ENCODE assay signal across 8 cellular contexts in the genomic region with DNA sequence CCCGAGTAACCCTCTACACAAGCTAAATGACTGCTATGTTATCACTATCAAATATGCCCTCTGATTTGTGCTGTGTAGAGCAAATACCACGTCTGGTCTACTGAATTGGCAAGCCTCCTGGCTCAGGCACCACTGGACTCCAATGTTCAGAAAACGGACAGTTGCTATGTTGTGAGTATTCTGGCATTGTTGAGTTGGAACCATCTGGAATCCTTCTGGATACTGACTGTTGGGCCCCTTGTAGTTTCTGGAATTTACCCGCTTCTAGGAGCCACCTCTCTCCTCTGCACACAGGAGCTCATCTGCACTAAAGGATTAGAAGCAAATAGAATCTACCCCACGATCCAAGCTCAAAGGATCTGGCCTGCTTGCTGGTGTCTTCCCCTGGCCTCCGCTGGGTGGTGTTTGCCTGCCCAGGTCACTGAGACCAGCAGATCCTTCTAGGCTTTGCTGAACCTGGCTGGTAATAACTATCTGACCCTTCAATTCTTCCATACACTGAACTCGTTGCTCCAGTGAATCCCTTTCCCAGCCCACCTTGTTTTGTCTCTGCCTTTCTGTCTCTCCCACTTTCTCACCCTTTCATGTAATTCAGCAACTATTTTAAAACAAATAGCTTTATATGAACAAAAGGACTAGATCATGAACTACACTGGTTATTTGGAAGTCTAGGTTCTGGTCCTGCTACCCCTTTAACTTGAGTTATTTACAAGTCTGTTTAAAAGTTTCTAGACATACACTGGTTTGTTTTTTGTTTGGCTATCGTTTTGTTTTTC. TPM values are rescaled to one million over a fixed set of nuclear protein-coding genes. Genes with fewer than 3 reads are reported as not detected.
A peak's percentile ranks its signal among the peaks of the same experiment; 100 is the strongest.
DNase-seq lines count a peak whose midpoint lies in the region; ATAC-seq and TF ChIP-seq lines count a peak whose summit lies in the region.

No MANE protein-coding gene starts in this region.

- H3K27me3 ChIP-seq in prostate gland (replicated peaks; ENCODE audit: insufficient read depth) (no peaks in the 10 kb centered on the region), left lung (peaks cover 0 to 11% of the 10 kb centered on the region in 2 donors)

- peak; percentile 63 for DNase-seq in DMS53 (lab: John Stamatoyannopoulos, UW)
- peak; percentile 12 for DNase-seq in M059J (ENCODE audit: low read depth)
- DNase-seq in fibroblast of the aortic adventitia (ENCODE audit: low read depth): no peak
- DNase-seq in prostate gland (ENCODE audit: low spot score): no peak
- no peak for DNase-seq in occipital lobe (lab: John Stamatoyannopoulos, UW)
- no peak for DNase-seq in activated CD4-positive, alpha-beta T cell treated with anti-CD3 and anti-CD28 coated beads for 4 hours
- no peak for DNase-seq in left lung
- no peak for DNase-seq in omental fat pad (ENCODE audit: low spot score)

- H3K9me3 ChIP-seq in prostate gland (no peaks in the 10 kb centered on the region), left lung (no peaks in the 10 kb centered on the region)

- H3K27ac ChIP-seq in prostate gland (peak overlapping the region; percentile 89 to 95), left lung (peak overlapping the region in 1 of 2 donors; percentile 7)

- ATAC-seq in left lung (no peak), omental fat pad (ENCODE audit: low FRiP score) (no peak)

- 60% methylated on average over 8 of the region's 8 CpGs for WGBS in prostate gland

- H3K4me3 ChIP-seq in fibroblast of the aortic adventitia (ENCODE audit: low read depth, low read length) (no peak overlapping the region), prostate gland (no peak overlapping the region), left lung (no peak overlapping the region)

- no peaks in the 10 kb centered on the region for H3K36me3 ChIP-seq in prostate gland
- H3K36me3 ChIP-seq in left lung: no peaks in the 10 kb centered on the region

- H3K4me1 ChIP-seq in prostate gland (replicated peaks): peaks cover 5% of the 10 kb centered on the region
- H3K4me1 ChIP-seq in left lung: peaks cover 0 to 20% of the 10 kb centered on the region in 2 donors

- no peak for TF ChIP-seq POLR2A in prostate gland (IDR thresholded peaks at IDR 0.05)

- intact Hi-C loops in prostate gland (cut with DNase I) (loop anchor here (10.0 kb wide), 1 partner anchor 300 kb away; a partner anchor contains a TSS), left lung (cut with DNase I) (no loop called here)

- peak; percentile 30 for TF ChIP-seq CTCF in fibroblast of the aortic adventitia (IDR thresholded peaks at IDR 0.05; ENCODE audit: insufficient read depth, low read length)
- no peak for TF ChIP-seq CTCF in prostate gland (IDR thresholded peaks at IDR 0.05)
- TF ChIP-seq CTCF in left lung (IDR thresholded peaks at IDR 0.05): no peak
- no peak for TF ChIP-seq CTCF in omental fat pad (IDR thresholded peaks at IDR 0.05)

RNA-seq across cellular contexts. Expression of a gene that starts 2.1 kb away (rescaled TPM):
- not detected in 2 replicates for total RNA-seq in M059J (2014; rRNA removed; shearing (Covaris generic))
- 0.90 and 5.4 TPM in 2 replicates for total RNA-seq in fibroblast of the aortic adventitia (ENCODE audit: low replicate concordance)
- total RNA-seq in prostate gland: 10 to 100 TPM; 10.3 to 14.0 TPM
- total RNA-seq in occipital lobe: 0.62 TPM
- total RNA-seq in left lung: 10 to 100 TPM in 1 of 2 donors, 1 to 10 TPM in 1; 6.2 to 11.5 TPM
- total RNA-seq in omental fat pad: 1 to 10 TPM; 3.0 to 7.2 (median 3.9) TPM

RNA-seq across cellular contexts. Expression of a gene that starts 30.5 kb away (rescaled TPM):
- not detected in 2 replicates for total RNA-seq in M059J (2014; rRNA removed; shearing (Covaris generic))
- total RNA-seq in fibroblast of the aortic adventitia (ENCODE audit: low replicate concordance) (0.27 TPM in 1 of 2 replicates, not detected in the other), prostate gland (1 to 10 TPM; 4.5 to 5.6 TPM), occipital lobe (not detected), left lung (1 to 10 TPM; 1.7 to 2.7 TPM), omental fat pad (under 1 TPM in 3 of 4 donors, not detected in 1; 0.44 to 0.96 (median 0.65) TPM)

Comparison
In these comparisons a context has a peak if more than half of its experiments do, and no peak if none do; other contexts are left out.
1. DNase-seq: peak in DMS53 (single experiment) and M059J (single experiment); none in fibroblast of the aortic adventitia (single experiment), prostate gland (single experiment), occipital lobe (single experiment), activated CD4-positive, alpha-beta T cell treated with anti-CD3 and anti-CD28 coated beads for 4 hours (0 of 2), left lung (0 of 2) and omental fat pad (single experiment).